21 cellular contexts compared by ENCODE assay signal in genomic region chr11:4664791-4665190, GRCh38. TPM values are rescaled to one million over a fixed set of nuclear protein-coding genes. Genes with fewer than 3 reads are reported as not detected.
DNase-seq lines count a peak whose midpoint lies in the region; ATAC-seq, FAIRE-seq and TF ChIP-seq lines count a peak whose summit lies in the region.
"Had no signal": no experiment of that assay in that cellular context is flagged by ENCODE, and none has a peak within 500 bp of the region (broad histone marks: within the 10 kb centered on the region; RNA-seq: fewer than 3 reads in every experiment).

No MANE protein-coding gene starts in this region.

- H3K4me1 ChIP-seq in IMR-90 (ENCODE audit: control insufficient read depth, insufficient read depth, low read length) (peaks cover 2% of the 10 kb centered on the region; the same call in 1 of the 2 replicates), H1 (replicated peaks in 1 of 4; ENCODE audit: control insufficient read depth in 3 of 4, insufficient read depth in 4 of 4, low read length in 3 of 4) (no peaks in the 10 kb centered on the region; a peak in 1 of 7 replicates)
- H3K4me1 ChIP-seq: BE2C had no signal

- peak overlapping the region; percentile 71 for H2BK5ac ChIP-seq in IMR-90 (ENCODE audit: low read depth, low read length, poor library complexity, severe bottlenecking)
- no peak overlapping the region for H2BK5ac ChIP-seq in H1 (ENCODE audit: low read depth, low read length)

- H4K5ac ChIP-seq in IMR-90 (ENCODE audit: low read depth, low read length) = no peak overlapping the region
- H4K5ac ChIP-seq in H1 (ENCODE audit: insufficient read length, low read depth, low read length) = no peak overlapping the region

- peak overlapping the region in 1 of 2 experiments; percentile 31; a peak in 2 of 4 replicates for H4K8ac ChIP-seq in IMR-90 (ENCODE audit: low read depth in 2 of 2, low read length in 2 of 2)
- no peak overlapping the region for H4K8ac ChIP-seq in H1 (ENCODE audit: extremely low read depth, insufficient read depth, low read length)

- H3K9ac ChIP-seq in IMR-90 (ENCODE audit: low read depth, low read length) (no peak overlapping the region), H1 (replicated peaks in 1 of 4; ENCODE audit: extremely low read depth in 1 of 4, low read depth in 3 of 4, low read length in 3 of 4) (no peak overlapping the region)

- no peak overlapping the region for H2AFZ ChIP-seq in IMR-90 (replicated peaks; ENCODE audit: low read length, poor library complexity)
- 0 out of 2 replicates have a peak overlapping the region, but pooled peaks have one; percentile 16 for H2AFZ ChIP-seq in H1 (ENCODE audit: low read length)

- H3K9me3 ChIP-seq in IMR-90 (ENCODE audit: control insufficient read depth, insufficient read depth, low read length) = no peaks in the 10 kb centered on the region
- no peaks in the 10 kb centered on the region for H3K9me3 ChIP-seq in H1 (ENCODE audit: insufficient read depth in 2 of 2, low read depth in 1 of 2, low read length in 1 of 2)
- H3K9me3 ChIP-seq: BE2C had no signal

- no CpG with 5 or more reads among the region's 3 CpGs for WGBS in IMR-90 (ENCODE audit: extremely low coverage in 2 of 2, insufficient read length in 1 of 2), 2 experiments
- 94% methylated on average over 3 of the region's 3 CpGs; no CpG with 5 or more reads in 1 of the 2 experiments for WGBS in H1 (ENCODE audit: extremely low coverage in 1 of 2, insufficient coverage in 1 of 2, insufficient read length in 1 of 2, insufficient replicate concordance in 2 of 2, low coverage in 1 of 2, low lambda C conversion rate in 2 of 2, missing lambda C conversion rate in 1 of 2), 2 experiments

- H3K79me1 ChIP-seq in IMR-90 (ENCODE audit: low read depth in 1 of 2, low read length in 2 of 2) = no peaks in the 10 kb centered on the region
- no peaks in the 10 kb centered on the region for H3K79me1 ChIP-seq in H1 (ENCODE audit: low read depth, low read length)

- H3K23ac ChIP-seq in IMR-90 (ENCODE audit: low read depth, low read length) (no peak overlapping the region), H1 (ENCODE audit: insufficient read length) (no peak overlapping the region)

- H4K91ac ChIP-seq in IMR-90 (ENCODE audit: insufficient read depth, low read depth, low read length) (no peak overlapping the region), H1 (replicated peaks; ENCODE audit: insufficient read length, low read length) (no peak overlapping the region)

- H3K18ac ChIP-seq in IMR-90 (ENCODE audit: low read depth, low read length) = no peak overlapping the region
- no peak overlapping the region for H3K18ac ChIP-seq in H1 (ENCODE audit: extremely low read depth, low read length)

- H3K27me3 ChIP-seq in IMR-90 (ENCODE audit: control insufficient read depth, insufficient read depth, low read length) = no peaks in the 10 kb centered on the region
- H3K27me3 ChIP-seq in H1 (replicated peaks in 1 of 4; ENCODE audit: control insufficient read depth in 3 of 4, extremely low read depth in 1 of 4, insufficient read depth in 3 of 4, low read length in 3 of 4) = no peaks in the 10 kb centered on the region; a peak in 1 of 7 replicates
- H3K27me3 ChIP-seq: BE2C had no signal

- TF ChIP-seq CTCF in IMR-90 (conservative IDR thresholded peaks at IDR 0.05; ENCODE audit: low read depth, low read length) (no peak), H1 (IDR thresholded peaks at IDR 0.05; ENCODE audit: control extremely low read depth in 1 of 3, insufficient read depth in 1 of 3, low read depth in 1 of 3, low read length in 3 of 3) (no peak)

- H2AK9ac ChIP-seq in IMR-90 (replicated peaks; ENCODE audit: low read depth, low read length, poor library complexity) = no peak overlapping the region

- FAIRE-seq in H1 (lab: Jason Lieb, UNC) = no peak
- FAIRE-seq: A204.1, D721Med, G401.6, GM12891, GM19239, H54 had no signal

- in situ Hi-C loops in IMR-90 (cut with MboI; ENCODE audit: low sequenced_read_pairs) = no loop called here

- H3K4me2 ChIP-seq in IMR-90 (ENCODE audit: low read depth, low read length) (peak overlapping the region; percentile 38; the same call in 1 of the 2 replicates), H1 (ENCODE audit: insufficient read depth in 1 of 2, low read depth in 2 of 2, low read length in 2 of 2) (no peak overlapping the region)

- H2BK15ac ChIP-seq in IMR-90 (ENCODE audit: low read depth, low read length) (no peak overlapping the region), H1 (ENCODE audit: low read length) (no peak overlapping the region)

- no peak for TF ChIP-seq RAD21 in IMR-90 (IDR thresholded peaks at IDR 0.05; ENCODE audit: low read length)
- no peak for TF ChIP-seq RAD21 in H1 (IDR thresholded peaks at IDR 0.05 in 1 of 2, conservative IDR thresholded peaks at IDR 0.05 in 1 of 2; ENCODE audit: low read depth in 2 of 2, low read length in 2 of 2)

- no peak for TF ChIP-seq POLR2A in IMR-90 (IDR thresholded peaks at IDR 0.05; ENCODE audit: low read depth, low read length)
- TF ChIP-seq POLR2A in H1 (IDR thresholded peaks at IDR 0.05; ENCODE audit: control extremely low read depth in 1 of 2, low read depth in 2 of 2, low read length in 2 of 2) = no peak

- peak overlapping the region; percentile 20; the same call in 1 of the 2 replicates for H2BK120ac ChIP-seq in IMR-90 (ENCODE audit: low read depth, low read length)
- H2BK120ac ChIP-seq in H1 (replicated peaks; ENCODE audit: low read depth, low read length) = no peak overlapping the region

- DNase-seq in IMR-90 (peak; percentile 51), H1 (ENCODE audit: low read depth in 1 of 2, low spot score in 2 of 2) (no peak), left kidney (ENCODE audit: low read depth, low spot score) (peak; percentile 65), hypothalamus (lab: John Stamatoyannopoulos, UW) (no peak), COR-L47 (lab: John Stamatoyannopoulos, UW) (no peak), NCI-H128 (lab: John Stamatoyannopoulos, UW; ENCODE audit: unreplicated experiment) (no peak)
- DNase-seq: BE2C; CD4-positive, alpha-beta memory T cell; DMS153; DMS79 treated with DMSO at 0.1 percent for 48 hours; EL had no signal

- H2AK5ac ChIP-seq in IMR-90 (ENCODE audit: low read depth, low read length) (no peak overlapping the region), H1 (ENCODE audit: low read depth, low read length) (no peak overlapping the region)

- no peak for TF ChIP-seq EP300 in H1 (IDR thresholded peaks at IDR 0.05; ENCODE audit: borderline replicate concordance in 1 of 2, low read depth in 2 of 2, low read length in 2 of 2)

- H3K36me3 ChIP-seq in IMR-90 (ENCODE audit: control insufficient read depth, insufficient read depth, low read length) = no peaks in the 10 kb centered on the region
- H3K36me3 ChIP-seq in H1 (ENCODE audit: control insufficient read depth in 2 of 4, insufficient read depth in 4 of 4, low read length in 3 of 4) = no peaks in the 10 kb centered on the region
- H3K36me3 ChIP-seq: BE2C had no signal

- no peak overlapping the region for H3K27ac ChIP-seq in IMR-90 (ENCODE audit: insufficient read depth, low read length)
- no peak overlapping the region for H3K27ac ChIP-seq in H1 (ENCODE audit: low read depth, low read length)
- H3K27ac ChIP-seq: C4-2B had no signal

- peaks cover 3% of the 10 kb centered on the region; the same call in 1 of the 2 replicates for H3K23me2 ChIP-seq in H1 (ENCODE audit: low read depth, low read length)

- no peak overlapping the region for H3K56ac ChIP-seq in IMR-90 (ENCODE audit: extremely low read depth, insufficient read depth, low read length)
- H3K56ac ChIP-seq in H1 (replicated peaks; ENCODE audit: insufficient read length, low read depth, low read length) = no peak overlapping the region

- no peak overlapping the region for H2BK12ac ChIP-seq in H1 (ENCODE audit: low read depth, low read length)

- CTCF ChIA-PET in IMR-90 (lab: Yijun Ruan, JAX) = no interaction called here
- CTCF ChIA-PET in H1 (lab: Charles Lee; ENCODE audit: partially characterized antibody) = interaction anchor here (2.3 kb wide), 1 partner anchor 28 kb away, joined by 8 read pairs; the partner anchor contains the start of gene OR51D1

- intact Hi-C loops in IMR-90 (cut with micrococcal nuclease) = no loop called here

- 0 out of 2 replicates have a peak, but pooled peaks have one; percentile 31 for ATAC-seq in IMR-90 (ENCODE audit: low read depth)
- ATAC-seq in GM19351 (IDR thresholded peaks at IDR 0.05; ENCODE audit: unreplicated experiment) = no peak

- BruUV-seq in IMR-90 (replicated peaks; lab: Mats Ljungman, UMichigan) = no TSS peak

- H3K79me2 ChIP-seq in H1 (ENCODE audit: control insufficient read depth in 1 of 2, insufficient read depth in 2 of 2, low read length in 2 of 2) = no peaks in the 10 kb centered on the region

- H2BK20ac ChIP-seq in IMR-90 (ENCODE audit: low read depth, low read length) (peak overlapping the region; percentile 16; the same call in 1 of the 2 replicates), H1 (ENCODE audit: low read length) (no peak overlapping the region)

- no peaks in the 10 kb centered on the region for H4K20me1 ChIP-seq in IMR-90 (ENCODE audit: insufficient read depth, low read length)
- H4K20me1 ChIP-seq in H1 (replicated peaks in 1 of 2; ENCODE audit: control insufficient read depth in 1 of 2, insufficient read depth in 2 of 2, low read length in 2 of 2) = no peaks in the 10 kb centered on the region

- H3K4me3 ChIP-seq in IMR-90 (ENCODE audit: insufficient read depth, low read depth, low read length) (no peak overlapping the region), H1 (ENCODE audit: extremely low read depth in 1 of 4, insufficient read depth in 2 of 4, low read depth in 3 of 4, low read length in 4 of 4) (no peak overlapping the region)

- POLR2A ChIA-PET in IMR-90 (lab: Charles Lee; ENCODE audit: unreplicated experiment) = no interaction called here
- POLR2A ChIA-PET in H1 (lab: Charles Lee; ENCODE audit: partially characterized antibody) = no interaction called here

- H3K14ac ChIP-seq in IMR-90 (replicated peaks; ENCODE audit: low read depth, low read length) (0 out of 2 replicates have a peak overlapping the region, but pooled peaks have one; percentile 13), H1 (ENCODE audit: insufficient read length) (no peak overlapping the region)

- H3K4ac ChIP-seq in IMR-90 (ENCODE audit: low read depth, low read length) = peak overlapping the region; percentile 8; the same call in 1 of the 2 replicates
- H3K4ac ChIP-seq in H1 (replicated peaks; ENCODE audit: insufficient read length, low read depth, low read length) = no peak overlapping the region

- dilution Hi-C loops in IMR-90 (cut with HindIII; ENCODE audit: low sequenced_read_pairs, unreplicated experiment) = no loop called here

- H3K9me1 ChIP-seq in IMR-90 (ENCODE audit: insufficient read depth, low read length) = peaks cover 8% of the 10 kb centered on the region; the same call in 1 of the 2 replicates

RNA-seq across cellular contexts. Expression of gene OR51E1, which starts 21.0 kb away (rescaled TPM):
- not detected in 2 replicates for total RNA-seq in IMR-90 (2012; rRNA removed)
- polyA plus RNA-seq in IMR-90 (2012; rRNA removed) = 0.02 TPM in 1 of 2 replicates, not detected in the other
- 0.02 TPM in 1 of 2 replicates, not detected in the other for polyA plus RNA-seq in IMR-90 (2012; cell fraction: cytosol; rRNA removed)
- polyA plus RNA-seq in IMR-90 (2012; cell fraction: nucleus; rRNA removed; ENCODE audit: low replicate concordance) = 0.01 TPM in 2 replicates
- not detected in 2 replicates for total RNA-seq in H1 (2021; fragmentation: NEBNext Ultra II Directional; extraction: Animal tissue kit (Norgen Biotek cat#: 25700))
- not detected in 2 replicates for polyA plus RNA-seq in H1 (2011; rRNA removed)
- polyA plus RNA-seq in H1 (2011; cell fraction: cytosol; rRNA removed) = not detected
- not detected for polyA plus RNA-seq in H1 (2011; cell fraction: nucleus; rRNA removed)
- not detected in 4 replicates for polyA plus RNA-seq in H1 (2012, experiment 1 of 2)
- polyA plus RNA-seq in H1 (2012, experiment 2 of 2) = not detected
- polyA plus RNA-seq in H1 (2013, experiment 1 of 2) = not detected
- not detected for polyA plus RNA-seq in H1 (2013, experiment 2 of 2)
- not detected in 2 replicates for polyA minus RNA-seq in H1 (2011; rRNA and poly(A)+ RNA removed)
- not detected for polyA minus RNA-seq in H1 (2011; cell fraction: cytosol; rRNA and poly(A)+ RNA removed)
- not detected for polyA minus RNA-seq in H1 (2011; cell fraction: nucleus; rRNA and poly(A)+ RNA removed)
- total RNA-seq: CD4-positive, alpha-beta memory T cell had no signal
- polyA plus RNA-seq: CD4-positive, alpha-beta memory T cell; IgD-negative memory B cell had no signal

RNA-seq across cellular contexts. Expression of gene OR51D1, which starts 27.5 kb away (rescaled TPM):
- total RNA-seq in IMR-90 (2012; rRNA removed) = not detected in 2 replicates
- not detected in 2 replicates for polyA plus RNA-seq in IMR-90 (2012; rRNA removed)
- not detected in 2 replicates for polyA plus RNA-seq in IMR-90 (2012; cell fraction: cytosol; rRNA removed)
- not detected in 2 replicates for polyA plus RNA-seq in IMR-90 (2012; cell fraction: nucleus; rRNA removed; ENCODE audit: low replicate concordance)
- total RNA-seq in H1 (2021; fragmentation: NEBNext Ultra II Directional; extraction: Animal tissue kit (Norgen Biotek cat#: 25700)) = not detected in 2 replicates
- not detected in 2 replicates for polyA plus RNA-seq in H1 (2011; rRNA removed)
- polyA plus RNA-seq in H1 (2011; cell fraction: cytosol; rRNA removed) = not detected
- not detected for polyA plus RNA-seq in H1 (2011; cell fraction: nucleus; rRNA removed)
- not detected in 4 replicates for polyA plus RNA-seq in H1 (2012, experiment 1 of 2)
- not detected for polyA plus RNA-seq in H1 (2012, experiment 2 of 2)
- not detected for polyA plus RNA-seq in H1 (2013, experiment 1 of 2)
- polyA plus RNA-seq in H1 (2013, experiment 2 of 2) = not detected
- not detected in 2 replicates for polyA minus RNA-seq in H1 (2011; rRNA and poly(A)+ RNA removed)
- polyA minus RNA-seq in H1 (2011; cell fraction: cytosol; rRNA and poly(A)+ RNA removed) = not detected
- polyA minus RNA-seq in H1 (2011; cell fraction: nucleus; rRNA and poly(A)+ RNA removed) = not detected
- total RNA-seq: CD4-positive, alpha-beta memory T cell had no signal
- polyA plus RNA-seq: AG04450; CD4-positive, alpha-beta memory T cell; IgD-negative memory B cell had no signal

RNA-seq across cellular contexts. Expression of gene OR51E2, which starts 32.9 kb away (rescaled TPM):
- 0.56 and 0.72 TPM in 2 replicates for total RNA-seq in IMR-90 (2012; rRNA removed)
- polyA plus RNA-seq in IMR-90 (2012; rRNA removed) (0.83 and 1.3 TPM in 2 replicates), H1 (2011; rRNA removed) (not detected in 2 replicates)
- 0.89 and 1.3 TPM in 2 replicates for polyA plus RNA-seq in IMR-90 (2012; cell fraction: cytosol; rRNA removed)
- 0.74 and 1.9 TPM in 2 replicates for polyA plus RNA-seq in IMR-90 (2012; cell fraction: nucleus; rRNA removed; ENCODE audit: low replicate concordance)
- total RNA-seq in H1 (2021; fragmentation: NEBNext Ultra II Directional; extraction: Animal tissue kit (Norgen Biotek cat#: 25700)) = not detected in 2 replicates
- polyA plus RNA-seq in H1 (2011; cell fraction: cytosol; rRNA removed) = not detected
- polyA plus RNA-seq in H1 (2011; cell fraction: nucleus; rRNA removed) = not detected
- polyA plus RNA-seq in H1 (2012, experiment 1 of 2) = not detected in 4 replicates
- not detected for polyA plus RNA-seq in H1 (2012, experiment 2 of 2)
- not detected for polyA plus RNA-seq in H1 (2013, experiment 1 of 2)
- not detected for polyA plus RNA-seq in H1 (2013, experiment 2 of 2)
- polyA minus RNA-seq in H1 (2011; rRNA and poly(A)+ RNA removed) = not detected in 2 replicates
- not detected for polyA minus RNA-seq in H1 (2011; cell fraction: cytosol; rRNA and poly(A)+ RNA removed)
- not detected for polyA minus RNA-seq in H1 (2011; cell fraction: nucleus; rRNA and poly(A)+ RNA removed)
- total RNA-seq: CD4-positive, alpha-beta memory T cell had no signal
- polyA plus RNA-seq: CD4-positive, alpha-beta memory T cell; IgD-negative memory B cell had no signal

RNA-seq across cellular contexts. Expression of gene MMP26, which starts 39.8 kb away (rescaled TPM):
- total RNA-seq in IMR-90 (2012; rRNA removed) = not detected in 2 replicates
- not detected in 2 replicates for polyA plus RNA-seq in IMR-90 (2012; rRNA removed)
- not detected in 2 replicates for polyA plus RNA-seq in IMR-90 (2012; cell fraction: cytosol; rRNA removed)
- polyA plus RNA-seq in IMR-90 (2012; cell fraction: nucleus; rRNA removed; ENCODE audit: low replicate concordance) = 0.17 and 0.54 TPM in 2 replicates
- total RNA-seq in H1 (2021; fragmentation: NEBNext Ultra II Directional; extraction: Animal tissue kit (Norgen Biotek cat#: 25700)) = not detected in 2 replicates
- polyA plus RNA-seq in H1 (2011; rRNA removed) = 0.06 TPM in 1 of 2 replicates, not detected in the other
- 0.08 TPM for polyA plus RNA-seq in H1 (2011; cell fraction: cytosol; rRNA removed)
- polyA plus RNA-seq in H1 (2011; cell fraction: nucleus; rRNA removed) = not detected
- not detected in 4 replicates for polyA plus RNA-seq in H1 (2012, experiment 1 of 2)
- polyA plus RNA-seq in H1 (2012, experiment 2 of 2) = not detected
- not detected for polyA plus RNA-seq in H1 (2013, experiment 1 of 2)
- not detected for polyA plus RNA-seq in H1 (2013, experiment 2 of 2)
- polyA minus RNA-seq in H1 (2011; rRNA and poly(A)+ RNA removed) = not detected in 2 replicates
- polyA minus RNA-seq in H1 (2011; cell fraction: cytosol; rRNA and poly(A)+ RNA removed) = not detected
- polyA minus RNA-seq in H1 (2011; cell fraction: nucleus; rRNA and poly(A)+ RNA removed) = not detected
- total RNA-seq: CD4-positive, alpha-beta memory T cell had no signal
- polyA plus RNA-seq: AG04450; CD4-positive, alpha-beta memory T cell; IgD-negative memory B cell had no signal

RNA-seq across cellular contexts. Expression of gene TRIM68, which starts 56.8 kb away (rescaled TPM):
- 8.1 and 8.4 TPM in 2 replicates for total RNA-seq in IMR-90 (2012; rRNA removed)
- polyA plus RNA-seq in IMR-90 (2012; rRNA removed) (6.5 and 8.1 TPM in 2 replicates), H1 (2011; rRNA removed) (3.4 and 3.8 TPM in 2 replicates)
- polyA plus RNA-seq in IMR-90 (2012; cell fraction: cytosol; rRNA removed) = 3.8 and 5.7 TPM in 2 replicates
- 5.7 and 14.6 TPM in 2 replicates for polyA plus RNA-seq in IMR-90 (2012; cell fraction: nucleus; rRNA removed; ENCODE audit: low replicate concordance)
- total RNA-seq in H1 (2021; fragmentation: NEBNext Ultra II Directional; extraction: Animal tissue kit (Norgen Biotek cat#: 25700)) = 5.7 and 6.2 TPM in 2 replicates
- 4.6 TPM for polyA plus RNA-seq in H1 (2011; cell fraction: cytosol; rRNA removed)
- polyA plus RNA-seq in H1 (2011; cell fraction: nucleus; rRNA removed) = 5.4 TPM
- 4.7 to 6.0 TPM (median 5.4 TPM) in 4 replicates for polyA plus RNA-seq in H1 (2012, experiment 1 of 2)
- polyA plus RNA-seq in H1 (2012, experiment 2 of 2) = 2.5 TPM
- polyA plus RNA-seq in H1 (2013, experiment 1 of 2) = 3.8 TPM
- 3.8 TPM for polyA plus RNA-seq in H1 (2013, experiment 2 of 2)
- 4.9 and 5.1 TPM in 2 replicates for polyA minus RNA-seq in H1 (2011; rRNA and poly(A)+ RNA removed)
- 1.1 TPM for polyA minus RNA-seq in H1 (2011; cell fraction: cytosol; rRNA and poly(A)+ RNA removed)
- polyA minus RNA-seq in H1 (2011; cell fraction: nucleus; rRNA and poly(A)+ RNA removed) = 13.8 TPM

Comparison
In these comparisons a context has a peak if more than half of its experiments do, and no peak if none do; other contexts are left out.
1. DNase-seq: peak in IMR-90 (single experiment) and left kidney (single experiment); none in H1 (0 of 2), hypothalamus (0 of 51), COR-L47 (single experiment) and NCI-H128 (single experiment).